11 cellular contexts compared by ENCODE assay signal in the genomic region with DNA sequence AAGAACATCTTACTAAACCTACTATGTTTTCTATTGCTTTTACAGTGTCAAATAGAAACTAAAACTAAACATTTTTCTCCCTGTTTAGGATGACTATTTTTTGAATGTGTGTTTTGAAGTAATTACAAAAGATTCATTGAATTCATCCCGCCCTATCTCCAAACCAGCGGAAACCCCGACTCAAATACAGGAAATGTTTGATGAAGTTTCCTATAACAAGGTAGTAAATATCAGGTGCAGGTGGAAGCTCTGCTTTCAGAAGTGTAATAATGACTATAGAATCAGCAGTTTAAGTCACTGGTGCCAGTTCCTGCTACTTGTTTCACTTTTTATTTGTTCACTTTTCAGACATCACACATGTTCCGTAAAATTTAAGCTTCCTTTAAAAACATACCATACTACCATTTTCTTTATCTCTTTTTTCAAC. TPM values are rescaled to one million over a fixed set of nuclear protein-coding genes. Genes with fewer than 3 reads are reported as not detected.
DNase-seq lines count a peak whose midpoint lies in the region; ATAC-seq, FAIRE-seq and TF ChIP-seq lines count a peak whose summit lies in the region.
"Had no signal": no experiment of that assay in that cellular context is flagged by ENCODE, and none has a peak within 500 bp of the region (broad histone marks: within the 10 kb centered on the region; RNA-seq: fewer than 3 reads in every experiment).

No MANE protein-coding gene starts in this region.

- DNase-seq in T-cell (peak in 19 of 34 experiments; percentile 14 to 52 (median 28)), spleen (no peak), RCC 7860 (ENCODE audit: low spot score) (no peak), hippocampal formation (lab: John Stamatoyannopoulos, UW) (no peak), aorta (no peak), D721Med (ENCODE audit: insufficient read length, low spot score) (no peak)
- DNase-seq: brain microvascular endothelial cell, islet precursor cell, PC-9 had no signal

- H3K4me3 ChIP-seq in spleen (peak overlapping the region in 3 of 8 donors; percentile 7 to 51 (median 7)), aorta (ENCODE audit: low read length in 2 of 2) (no peak overlapping the region)
- H3K4me3 ChIP-seq: PC-9 had no signal

- H3K27me3 Mint-ChIP-seq in T-cell = no peaks in the 10 kb centered on the region

- H3K36me3 ChIP-seq in spleen (peaks cover 0 to 96% (median 58%) of the 10 kb centered on the region in 6 donors), aorta (ENCODE audit: control insufficient read depth in 1 of 2, insufficient read depth in 2 of 2, low read length in 1 of 2) (no peaks in the 10 kb centered on the region)

- H3K27ac ChIP-seq in spleen (peak overlapping the region; percentile 53 to 89 (median 82)), aorta (ENCODE audit: low read depth in 1 of 2, low read length in 2 of 2) (no peak overlapping the region)
- H3K27ac ChIP-seq: brain microvascular endothelial cell, PC-9 had no signal

- H3K27me3 ChIP-seq in spleen (replicated peaks in 1 of 7) (no peaks in the 10 kb centered on the region), aorta (ENCODE audit: control insufficient read depth in 1 of 2, insufficient read depth in 2 of 2, low read length in 1 of 2) (no peaks in the 10 kb centered on the region)
- H3K27me3 ChIP-seq: brain microvascular endothelial cell had no signal

- WGBS in spleen, 5 donors = 26 to 42% (median 26%) methylated on average over 4 of the region's 4 CpGs
- WGBS in aorta, 2 donors = 80 to 91% methylated on average over 4 of the region's 4 CpGs

- FAIRE-seq in RCC 7860 (lab: Jason Lieb, UNC) (no peak), D721Med (lab: Jason Lieb, UNC) (no peak)

- CTCF ChIA-PET in T-cell (lab: Charles Lee) = interaction anchor here (0.5 to 1.8 kb wide), 18 partner anchors 11 to 270 kb away, joined by 3 to 24 read pairs (median 3); partner anchors contain the start of genes CAST (in 1 of the 2), ERAP1 (in 1 of the 2), ERAP2 (in 1 of the 2) and LIX1 (in 1 of the 2)

- peaks cover 56 to 76% (median 58%) of the 10 kb centered on the region in 3 donors for H3K4me1 Mint-ChIP-seq in T-cell

- POLR2A ChIA-PET in T-cell (lab: Charles Lee) = interaction anchor here in 1 of 2 donors (0.7 to 1.3 kb wide), 7 partner anchors 8 to 93 kb away, joined by 3 to 11 read pairs (median 3); partner anchors contain the start of gene ERAP2

- no peaks in the 10 kb centered on the region for H3K9me3 Mint-ChIP-seq in T-cell

- intact Hi-C loops in spleen (cut with DNase I; ENCODE audit: low total_unique reads) = no loop called here
- intact Hi-C loops in aorta (cut with DNase I) = no loop called here

- H3K36me3 Mint-ChIP-seq in T-cell = peaks cover 70% of the 10 kb centered on the region

- H3K4me1 ChIP-seq in spleen (peaks cover 0 to 35% (median 20%) of the 10 kb centered on the region in 6 donors), aorta (ENCODE audit: control insufficient read depth in 1 of 2, insufficient read depth in 2 of 2, low read length in 2 of 2) (no peaks in the 10 kb centered on the region)

- peak; percentile 81 for ATAC-seq in GM19025 (IDR thresholded peaks at IDR 0.05; ENCODE audit: low read depth, unreplicated experiment)
- ATAC-seq in HG02798 (IDR thresholded peaks at IDR 0.05; ENCODE audit: poor library complexity, unreplicated experiment) = peak; percentile 82
- peak; percentile 70 to 88 (median 78) for ATAC-seq in T-cell (replicated peaks in 1 of 4)
- ATAC-seq in aorta (ENCODE audit: low FRiP score) = no peak

- no peak for TF ChIP-seq POLR2A in spleen (IDR thresholded peaks at IDR 0.05)

- peak overlapping the region; percentile 60 to 78 (median 74) for H3K4me3 Mint-ChIP-seq in T-cell

- peak overlapping the region; percentile 88 to 91 for H3K27ac Mint-ChIP-seq in T-cell

- H3K9me3 ChIP-seq in spleen = no peaks in the 10 kb centered on the region
- no peaks in the 10 kb centered on the region for H3K9me3 ChIP-seq in aorta (ENCODE audit: control insufficient read depth, low read length)

- TF ChIP-seq CTCF in spleen (IDR thresholded peaks at IDR 0.05 in 8 of 11, conservative IDR thresholded peaks at IDR 0.05 in 3 of 11) = no peak
- TF ChIP-seq CTCF in D721Med (IDR thresholded peaks at IDR 0.05; ENCODE audit: insufficient read depth, missing control alignments) = no peak

RNA-seq across cellular contexts. Expression of gene ERAP2, which starts 20.0 kb away (rescaled TPM):
- 100 to 1,000 TPM in 1 of 5 donors, 10 to 100 TPM in 4; 40.4 to 162 (median 71.6) TPM for total RNA-seq in T-cell
- total RNA-seq in spleen = 10 to 100 TPM; 33.2 to 91.8 (median 66.8) TPM
- 10 to 100 TPM; 10.6 to 38.6 (median 14.7) TPM for polyA plus RNA-seq in spleen
- total RNA-seq in aorta = 10 to 100 TPM; 10.8 to 24.2 TPM
- 1 to 10 TPM in 1 of 2 donors, under 1 TPM in 1; 0.63 to 1.0 TPM for polyA plus RNA-seq in aorta

RNA-seq across cellular contexts. Expression of gene LNPEP, which starts 39.6 kb away (rescaled TPM):
- total RNA-seq in T-cell (100 to 1,000 TPM in 1 of 5 donors, 10 to 100 TPM in 4; 82.3 to 102 (median 86.3) TPM), spleen (10 to 100 TPM; 62.4 to 82.2 (median 72.0) TPM), aorta (10 to 100 TPM; 51.9 to 69.8 TPM)
- polyA plus RNA-seq in spleen (1 to 10 TPM; 8.5 to 9.7 (median 8.6) TPM), aorta (1 to 10 TPM; 3.1 to 7.0 TPM)

Comparison
In these comparisons a context has a peak if more than half of its experiments do, and no peak if none do; other contexts are left out.
1. DNase-seq: peak in T-cell (19 of 34); none in spleen (single experiment), RCC 7860 (single experiment), hippocampal formation (0 of 2), aorta (0 of 2) and D721Med (single experiment).
2. H3K27ac ChIP-seq: peak in spleen (8 of 8); none in aorta (0 of 2).